ENCODE assay signal across 26 cellular contexts in genomic region chr2:168719446-168719845, GRCh38.
"Had no signal": no experiment of that assay in that cellular context is flagged by ENCODE, and none has a peak within 500 bp of the region (broad histone marks: within the 10 kb centered on the region; RNA-seq: fewer than 3 reads in every experiment).

No MANE protein-coding gene starts in this region.

- H2AFZ ChIP-seq: hepatocyte had no signal

- FAIRE-seq: colon, urothelium cell line had no signal

- DNase-seq: dorsolateral prefrontal cortex; effector CD4-positive, alpha-beta T cell; foreskin fibroblast; heart left ventricle; left cardiac atrium; left lung; mesendoderm; midbrain; naive thymus-derived CD8-positive, alpha-beta T cell; nephron progenitor cell; nucleus accumbens; right cardiac atrium; spleen; stimulated activated CD4-positive, alpha-beta T cell treated with anti-CD3 and anti-CD28 coated beads, Interleukin-4, amount 100 ng/mL, for 4 hours; stimulated activated naive CD8-positive, alpha-beta T cell treated with anti-CD3 and anti-CD28 coated beads, Interleukin-15, Interleukin-2, amounts not matched to agents 100 U/mL and 50 U/mL, for 24 hours; substantia nigra; upper lobe of left lung had no signal

- H3K9me3 ChIP-seq: gastroesophageal sphincter, heart left ventricle, left lung, prostate gland, spleen, thoracic aorta, tibial nerve, upper lobe of left lung had no signal

- H3K36me3 ChIP-seq: prostate gland, thoracic aorta had no signal

- ATAC-seq: gastroesophageal sphincter; heart left ventricle; left cardiac atrium; left lung; naive thymus-derived CD8-positive, alpha-beta T cell; right cardiac atrium; stimulated activated memory B cell treated with anti-CD40 and anti-IgM and Interleukin-4, amounts not matched to agents 10 μg/mL and 1 μg/mL and 100 μg/mL, for 72 hours; stimulated activated naive CD8-positive, alpha-beta T cell treated with anti-CD3 and anti-CD28 coated beads, Interleukin-15, Interleukin-2, amounts not matched to agents 100 U/mL and 50 U/mL, for 24 hours had no signal

- H3K27me3 ChIP-seq: dorsolateral prefrontal cortex, gastroesophageal sphincter, heart left ventricle, hepatocyte, left lung, spleen, tibial nerve, upper lobe of left lung had no signal

- H3K4me1 ChIP-seq: left lung, prostate gland, upper lobe of left lung had no signal

- H3K4me3 ChIP-seq: dorsolateral prefrontal cortex, gastroesophageal sphincter, heart left ventricle, hepatocyte, left lung, prostate gland, skin epidermis, spleen, thoracic aorta, tibial nerve, upper lobe of left lung had no signal

- H3K27ac ChIP-seq: dorsolateral prefrontal cortex, gastroesophageal sphincter, heart left ventricle, hepatocyte, left lung, prostate gland, skin epidermis, spleen, thoracic aorta, tibial nerve, upper lobe of left lung had no signal

- H3K4me2 ChIP-seq: hepatocyte had no signal
